12 cellular contexts compared by ENCODE assay signal in genomic region chr15:64749999-64750657, GRCh38. TPM values are rescaled to one million over a fixed set of nuclear protein-coding genes. Genes with fewer than 3 reads are reported as not detected.
DNase-seq lines count a peak whose midpoint lies in the region; ATAC-seq, FAIRE-seq and TF ChIP-seq lines count a peak whose summit lies in the region.
"Had no signal": no experiment of that assay in that cellular context is flagged by ENCODE, and none has a peak within 500 bp of the region (broad histone marks: within the 10 kb centered on the region; RNA-seq: fewer than 3 reads in every experiment).

No MANE protein-coding gene starts in this region.

- H3K18ac ChIP-seq in H9 (ENCODE audit: insufficient read length, low read depth, low read length), result no peak overlapping the region

- H2BK12ac ChIP-seq in H9 (ENCODE audit: insufficient read length, low read depth, low read length), result no peak overlapping the region

- H3K4me2 ChIP-seq in H9 (ENCODE audit: insufficient read depth, insufficient read length, low read length), result no peak overlapping the region

- no peak for FAIRE-seq in small intestine (lab: Jason Lieb, UNC)
- FAIRE-seq: TTC549 had no signal

- no peaks in the 10 kb centered on the region for H3K36me3 ChIP-seq in WERI-Rb-1
- no peaks in the 10 kb centered on the region for H3K36me3 ChIP-seq in small intestine (ENCODE audit: control insufficient read depth in 2 of 2, insufficient read depth in 2 of 2, low read length in 2 of 2)

- peaks cover 31 to 39% of the 10 kb centered on the region in 2 experiments for H3K4me1 Mint-ChIP-seq in H9

- H3K9ac ChIP-seq in H9 (ENCODE audit: extremely low read depth, insufficient read length, low read length), result no peak overlapping the region

- H2AFZ ChIP-seq in H9 (ENCODE audit: low read length), result no peak overlapping the region

- H3K27me3 Mint-ChIP-seq in H9 (ENCODE audit: low read depth), result no peaks in the 10 kb centered on the region

- H3K36me3 Mint-ChIP-seq in H9 (ENCODE audit: insufficient read depth in 1 of 3, low read depth in 3 of 3), result peaks cover 43 to 86% (median 48%) of the 10 kb centered on the region in 3 experiments; a peak in 6 of 7 replicates
- H3K36me3 Mint-ChIP-seq: activated naive CD4-positive, alpha-beta T cell treated with anti-CD3 and anti-CD28 coated beads, Interleukin-2, amount 50 U/mL, for 72 hours had no signal

- H2BK5ac ChIP-seq in H9 (ENCODE audit: insufficient read length, low read length), result no peak overlapping the region

- intact Hi-C loops in left cardiac atrium (cut with DNase I), result loop anchor here in 1 of 2 donors (5.0 kb wide), 1 partner anchor 32 kb away; no protein-coding TSS in a partner anchor

- H2BK120ac ChIP-seq in H9 (ENCODE audit: low read depth, low read length, poor library complexity, severe bottlenecking), result no peak overlapping the region

- H3K4me3 ChIP-seq in WERI-Rb-1 (ENCODE audit: low read depth, low read length) (no peak overlapping the region), retinal pigment epithelial cell (ENCODE audit: low read length) (no peak overlapping the region), small intestine (ENCODE audit: low read depth in 1 of 2, low read length in 2 of 2) (no peak overlapping the region)

- no peak overlapping the region for H3K56ac ChIP-seq in H9 (ENCODE audit: insufficient read length, low read depth, low read length)

- no peak overlapping the region for H4K5ac ChIP-seq in H9 (ENCODE audit: insufficient read length, low read depth, low read length)

- H3T11ph ChIP-seq in H9 (ENCODE audit: low read length), result no peak overlapping the region

- H3K27ac ChIP-seq in H9 (ENCODE audit: insufficient read length, low read depth, low read length) (no peak overlapping the region), WERI-Rb-1 (no peak overlapping the region), small intestine (ENCODE audit: low read depth in 1 of 2, low read length in 1 of 2) (no peak overlapping the region)

- DNase-seq in H9 (peak; percentile 84), WERI-Rb-1 (peak; percentile 66), left cardiac atrium (peak; percentile 71), retinal pigment epithelial cell (ENCODE audit: low read depth) (peak; percentile 29), NCI-H146 (lab: John Stamatoyannopoulos, UW) (no peak), small intestine (no peak)
- DNase-seq in stimulated activated CD8-positive, alpha-beta memory T cell treated with anti-CD3 and anti-CD28 coated beads, Interleukin-4, amount 100 ng/mL, for 48 hours, result no peak
- DNase-seq: KG1, NCI-H774 had no signal

- no peaks in the 10 kb centered on the region for H3K27me3 ChIP-seq in H9 (ENCODE audit: insufficient read depth, low read length)
- H3K27me3 ChIP-seq in WERI-Rb-1 (ENCODE audit: insufficient read depth, low read depth, severe bottlenecking), result no peaks in the 10 kb centered on the region
- H3K27me3 ChIP-seq in small intestine (ENCODE audit: control insufficient read depth in 2 of 2, insufficient read depth in 2 of 2, low read length in 2 of 2), result no peaks in the 10 kb centered on the region

- TF ChIP-seq CTCF in H9 (conservative IDR thresholded peaks at IDR 0.05) (peak; percentile 58), WERI-Rb-1 (IDR thresholded peaks at IDR 0.05; ENCODE audit: low read depth, low read length) (peak; percentile 52; the same call in 1 of the 2 replicates), retinal pigment epithelial cell (conservative IDR thresholded peaks at IDR 0.05; ENCODE audit: low read depth, low read length) (no peak)

- H4K91ac ChIP-seq in H9 (ENCODE audit: insufficient read length, low read depth, low read length), result no peak overlapping the region

- H3K27ac Mint-ChIP-seq in H9, result peak overlapping the region; percentile 59 to 88 (median 88); a peak in 6 of 7 replicates
- H3K27ac Mint-ChIP-seq: activated naive CD4-positive, alpha-beta T cell treated with anti-CD3 and anti-CD28 coated beads, Interleukin-2, amount 50 U/mL, for 72 hours had no signal

- H2BK20ac ChIP-seq in H9 (ENCODE audit: low read depth, low read length, poor library complexity, severe bottlenecking), result no peak overlapping the region

- no peak overlapping the region for H3K23ac ChIP-seq in H9 (ENCODE audit: insufficient read length, low read depth, low read length)

- no peaks in the 10 kb centered on the region for H3K23me2 ChIP-seq in H9 (ENCODE audit: insufficient read length, low read depth, low read length, poor library complexity, severe bottlenecking)

- no peaks in the 10 kb centered on the region; the same call in 1 of the 2 replicates for H3K4me1 ChIP-seq in H9 (ENCODE audit: insufficient read depth, low read length)
- H3K4me1 ChIP-seq in small intestine (ENCODE audit: control insufficient read depth in 2 of 2, insufficient read depth in 1 of 2, low read depth in 1 of 2, low read length in 1 of 2), result no peaks in the 10 kb centered on the region

- no peaks in the 10 kb centered on the region for H4K20me1 ChIP-seq in H9 (ENCODE audit: control insufficient read depth, insufficient read depth, insufficient read length)

- no peak overlapping the region for H3K14ac ChIP-seq in H9 (ENCODE audit: insufficient read depth, low read length)

- ATAC-seq in left cardiac atrium (peak; percentile 57 to 80), GM21390 (IDR thresholded peaks at IDR 0.05; ENCODE audit: unreplicated experiment) (no peak)
- ATAC-seq: activated naive CD4-positive, alpha-beta T cell treated with anti-CD3 and anti-CD28 coated beads, Interleukin-2, amount 50 U/mL, for 72 hours had no signal

- H3K79me2 ChIP-seq in H9 (ENCODE audit: insufficient read depth, low read length), result peaks cover 30% of the 10 kb centered on the region; the same call in 1 of the 2 replicates

- no peak overlapping the region for H4K8ac ChIP-seq in H9 (replicated peaks; ENCODE audit: insufficient read length, low read depth, low read length)

- WGBS in H9 (ENCODE audit: extremely low coverage, insufficient read length, low lambda C conversion rate), result no CpG with 5 or more reads among the region's 21 CpGs
- 68 to 72% (median 72%) methylated on average over 21 of the region's 21 CpGs for WGBS in small intestine, 3 donors

- H2AK5ac ChIP-seq in H9 (ENCODE audit: insufficient read length, low read length), result no peak overlapping the region

- peak overlapping the region in 1 of 2 experiments; percentile 43; a peak in 2 of 5 replicates for H3K4me3 Mint-ChIP-seq in H9

- H3K9me3 ChIP-seq in H9 (ENCODE audit: control insufficient read depth, low read depth, low read length), result no peaks in the 10 kb centered on the region
- no peaks in the 10 kb centered on the region for H3K9me3 ChIP-seq in WERI-Rb-1 (ENCODE audit: severe bottlenecking)
- H3K9me3 ChIP-seq in small intestine (ENCODE audit: control insufficient read depth, low read depth), result no peaks in the 10 kb centered on the region

- no peak overlapping the region for H3K4ac ChIP-seq in H9 (ENCODE audit: low read depth, low read length)

- peaks cover 5% of the 10 kb centered on the region for H3K79me1 ChIP-seq in H9 (ENCODE audit: insufficient read depth, low read depth, low read length, poor library complexity, severe bottlenecking)

- H3K9me3 Mint-ChIP-seq in H9, result no peaks in the 10 kb centered on the region
- H3K9me3 Mint-ChIP-seq: activated naive CD4-positive, alpha-beta T cell treated with anti-CD3 and anti-CD28 coated beads, Interleukin-2, amount 50 U/mL, for 72 hours had no signal

- H2BK15ac ChIP-seq in H9 (ENCODE audit: low read depth, low read length), result no peak overlapping the region

RNA-seq across cellular contexts. Expression of gene RBPMS2, which starts 25.3 kb away (rescaled TPM):
- total RNA-seq in H9 (2021) (181 and 185 TPM in 2 replicates), left cardiac atrium (100 to 1,000 TPM; 312 to 403 TPM)
- 1 to 10 TPM in 2 of 3 donors, not detected in 1; 4.1 to 5.1 TPM for polyA plus RNA-seq in small intestine
- total RNA-seq: activated naive CD4-positive, alpha-beta T cell treated with anti-CD3 and anti-CD28 coated beads, Interleukin-2, amount 50 U/mL, for 72 hours had no signal

Comparison
In these comparisons a context has a peak if more than half of its experiments do, and no peak if none do; other contexts are left out.
1. DNase-seq: peak in H9 (single experiment), WERI-Rb-1 (single experiment), left cardiac atrium (single experiment) and retinal pigment epithelial cell (single experiment); none in NCI-H146 (single experiment), small intestine (single experiment) and stimulated activated CD8-positive, alpha-beta memory T cell treated with anti-CD3 and anti-CD28 coated beads, Interleukin-4, amount 100 ng/mL, for 48 hours (single experiment).